In genomic region chr6:7131390-7131789, GRCh38 we compare ENCODE assay signal across 2 cellular contexts.
A peak's percentile ranks its signal among the peaks of the same experiment; 100 is the strongest.
TF ChIP-seq lines count a peak whose summit lies in the region.

No MANE protein-coding gene starts in this region.

TF ChIP-seq in HepG2, 621 proteins besides CTCF, POLR2A, EP300 and RAD21 (continued from another document):
- TF ChIP-seq, protein P1, sequence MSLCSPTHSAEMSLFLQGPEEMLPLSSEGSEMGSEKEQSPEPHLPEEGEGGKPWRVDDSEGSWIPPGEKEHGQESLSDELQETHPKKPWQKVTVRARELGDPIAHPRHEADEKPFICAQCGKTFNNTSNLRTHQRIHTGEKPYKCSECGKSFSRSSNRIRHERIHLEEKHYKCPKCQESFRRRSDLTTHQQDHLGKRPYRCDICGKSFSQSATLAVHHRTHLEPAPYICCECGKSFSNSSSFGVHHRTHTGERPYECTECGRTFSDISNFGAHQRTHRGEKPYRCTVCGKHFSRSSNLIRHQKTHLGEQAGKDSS (CRISPR knock-in tag; IDR thresholded peaks at IDR 0.05; ENCODE audit: borderline replicate concordance, low read depth): peak; percentile 90

TF ChIP-seq in SK-N-SH treated with all-trans-retinoic acid at 6 μM for 48 hours, 23 proteins besides CTCF, POLR2A, EP300 and RAD21:
- TF ChIP-seq, protein P2, sequence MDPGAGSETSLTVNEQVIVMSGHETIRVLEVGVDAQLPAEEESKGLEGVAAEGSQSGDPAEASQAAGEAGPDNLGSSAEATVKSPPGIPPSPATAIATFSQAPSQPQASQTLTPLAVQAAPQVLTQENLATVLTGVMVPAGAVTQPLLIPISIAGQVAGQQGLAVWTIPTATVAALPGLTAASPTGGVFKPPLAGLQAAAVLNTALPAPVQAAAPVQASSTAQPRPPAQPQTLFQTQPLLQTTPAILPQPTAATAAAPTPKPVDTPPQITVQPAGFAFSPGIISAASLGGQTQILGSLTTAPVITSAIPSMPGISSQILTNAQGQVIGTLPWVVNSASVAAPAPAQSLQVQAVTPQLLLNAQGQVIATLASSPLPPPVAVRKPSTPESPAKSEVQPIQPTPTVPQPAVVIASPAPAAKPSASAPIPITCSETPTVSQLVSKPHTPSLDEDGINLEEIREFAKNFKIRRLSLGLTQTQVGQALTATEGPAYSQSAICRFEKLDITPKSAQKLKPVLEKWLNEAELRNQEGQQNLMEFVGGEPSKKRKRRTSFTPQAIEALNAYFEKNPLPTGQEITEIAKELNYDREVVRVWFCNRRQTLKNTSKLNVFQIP (CRISPR knock-in tag; IDR thresholded peaks at IDR 0.05; ENCODE audit: borderline replicate concordance, low read depth): no peak
- TF ChIP-seq, protein P3, sequence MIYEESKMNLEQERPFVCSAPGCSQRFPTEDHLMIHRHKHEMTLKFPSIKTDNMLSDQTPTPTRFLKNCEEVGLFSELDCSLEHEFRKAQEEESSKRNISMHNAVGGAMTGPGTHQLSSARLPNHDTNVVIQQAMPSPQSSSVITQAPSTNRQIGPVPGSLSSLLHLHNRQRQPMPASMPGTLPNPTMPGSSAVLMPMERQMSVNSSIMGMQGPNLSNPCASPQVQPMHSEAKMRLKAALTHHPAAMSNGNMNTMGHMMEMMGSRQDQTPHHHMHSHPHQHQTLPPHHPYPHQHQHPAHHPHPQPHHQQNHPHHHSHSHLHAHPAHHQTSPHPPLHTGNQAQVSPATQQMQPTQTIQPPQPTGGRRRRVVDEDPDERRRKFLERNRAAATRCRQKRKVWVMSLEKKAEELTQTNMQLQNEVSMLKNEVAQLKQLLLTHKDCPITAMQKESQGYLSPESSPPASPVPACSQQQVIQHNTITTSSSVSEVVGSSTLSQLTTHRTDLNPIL (CRISPR knock-in tag; IDR thresholded peaks at IDR 0.05; ENCODE audit: low read depth): no peak
- TF ChIP-seq ESRRG (CRISPR knock-in tag; IDR thresholded peaks at IDR 0.05) (no peak), GLIS3 (CRISPR knock-in tag; IDR thresholded peaks at IDR 0.05) (no peak), ZNF70 (CRISPR knock-in tag; IDR thresholded peaks at IDR 0.05) (no peak), ZC3H10 (CRISPR knock-in tag; IDR thresholded peaks at IDR 0.05) (no peak), PPARA (CRISPR knock-in tag; IDR thresholded peaks at IDR 0.05; ENCODE audit: borderline replicate concordance) (no peak), ZFP30 (CRISPR knock-in tag; IDR thresholded peaks at IDR 0.05) (no peak), CSDC2 (CRISPR knock-in tag; IDR thresholded peaks at IDR 0.05) (no peak), ZNF8 (CRISPR knock-in tag; IDR thresholded peaks at IDR 0.05) (no peak), OSR1 (CRISPR knock-in tag; IDR thresholded peaks at IDR 0.05) (no peak), TOX (CRISPR knock-in tag; IDR thresholded peaks at IDR 0.05; ENCODE audit: borderline replicate concordance) (no peak), ISL1 (CRISPR knock-in tag; IDR thresholded peaks at IDR 0.05) (no peak), ARNTL (CRISPR knock-in tag; IDR thresholded peaks at IDR 0.05; ENCODE audit: borderline replicate concordance, low read depth) (no peak), TSHZ2 (CRISPR knock-in tag; IDR thresholded peaks at IDR 0.05) (no peak), RARB (CRISPR knock-in tag; IDR thresholded peaks at IDR 0.05) (no peak), TCF4 (CRISPR knock-in tag; IDR thresholded peaks at IDR 0.05; ENCODE audit: borderline replicate concordance) (no peak)
- TF ChIP-seq, protein P4, sequence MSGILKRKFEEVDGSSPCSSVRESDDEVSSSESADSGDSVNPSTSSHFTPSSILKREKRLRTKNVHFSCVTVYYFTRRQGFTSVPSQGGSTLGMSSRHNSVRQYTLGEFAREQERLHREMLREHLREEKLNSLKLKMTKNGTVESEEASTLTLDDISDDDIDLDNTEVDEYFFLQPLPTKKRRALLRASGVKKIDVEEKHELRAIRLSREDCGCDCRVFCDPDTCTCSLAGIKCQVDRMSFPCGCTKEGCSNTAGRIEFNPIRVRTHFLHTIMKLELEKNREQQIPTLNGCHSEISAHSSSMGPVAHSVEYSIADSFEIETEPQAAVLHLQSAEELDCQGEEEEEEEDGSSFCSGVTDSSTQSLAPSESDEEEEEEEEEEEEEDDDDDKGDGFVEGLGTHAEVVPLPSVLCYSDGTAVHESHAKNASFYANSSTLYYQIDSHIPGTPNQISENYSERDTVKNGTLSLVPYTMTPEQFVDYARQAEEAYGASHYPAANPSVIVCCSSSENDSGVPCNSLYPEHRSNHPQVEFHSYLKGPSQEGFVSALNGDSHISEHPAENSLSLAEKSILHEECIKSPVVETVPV (CRISPR knock-in tag; IDR thresholded peaks at IDR 0.05): no peak
- TF ChIP-seq, protein P5, sequence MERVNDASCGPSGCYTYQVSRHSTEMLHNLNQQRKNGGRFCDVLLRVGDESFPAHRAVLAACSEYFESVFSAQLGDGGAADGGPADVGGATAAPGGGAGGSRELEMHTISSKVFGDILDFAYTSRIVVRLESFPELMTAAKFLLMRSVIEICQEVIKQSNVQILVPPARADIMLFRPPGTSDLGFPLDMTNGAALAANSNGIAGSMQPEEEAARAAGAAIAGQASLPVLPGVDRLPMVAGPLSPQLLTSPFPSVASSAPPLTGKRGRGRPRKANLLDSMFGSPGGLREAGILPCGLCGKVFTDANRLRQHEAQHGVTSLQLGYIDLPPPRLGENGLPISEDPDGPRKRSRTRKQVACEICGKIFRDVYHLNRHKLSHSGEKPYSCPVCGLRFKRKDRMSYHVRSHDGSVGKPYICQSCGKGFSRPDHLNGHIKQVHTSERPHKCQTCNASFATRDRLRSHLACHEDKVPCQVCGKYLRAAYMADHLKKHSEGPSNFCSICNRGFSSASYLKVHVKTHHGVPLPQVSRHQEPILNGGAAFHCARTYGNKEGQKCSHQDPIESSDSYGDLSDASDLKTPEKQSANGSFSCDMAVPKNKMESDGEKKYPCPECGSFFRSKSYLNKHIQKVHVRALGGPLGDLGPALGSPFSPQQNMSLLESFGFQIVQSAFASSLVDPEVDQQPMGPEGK (CRISPR knock-in tag; IDR thresholded peaks at IDR 0.05; ENCODE audit: borderline replicate concordance): no peak
